ENCODE assay signal across 12 cellular contexts in the genomic region with DNA sequence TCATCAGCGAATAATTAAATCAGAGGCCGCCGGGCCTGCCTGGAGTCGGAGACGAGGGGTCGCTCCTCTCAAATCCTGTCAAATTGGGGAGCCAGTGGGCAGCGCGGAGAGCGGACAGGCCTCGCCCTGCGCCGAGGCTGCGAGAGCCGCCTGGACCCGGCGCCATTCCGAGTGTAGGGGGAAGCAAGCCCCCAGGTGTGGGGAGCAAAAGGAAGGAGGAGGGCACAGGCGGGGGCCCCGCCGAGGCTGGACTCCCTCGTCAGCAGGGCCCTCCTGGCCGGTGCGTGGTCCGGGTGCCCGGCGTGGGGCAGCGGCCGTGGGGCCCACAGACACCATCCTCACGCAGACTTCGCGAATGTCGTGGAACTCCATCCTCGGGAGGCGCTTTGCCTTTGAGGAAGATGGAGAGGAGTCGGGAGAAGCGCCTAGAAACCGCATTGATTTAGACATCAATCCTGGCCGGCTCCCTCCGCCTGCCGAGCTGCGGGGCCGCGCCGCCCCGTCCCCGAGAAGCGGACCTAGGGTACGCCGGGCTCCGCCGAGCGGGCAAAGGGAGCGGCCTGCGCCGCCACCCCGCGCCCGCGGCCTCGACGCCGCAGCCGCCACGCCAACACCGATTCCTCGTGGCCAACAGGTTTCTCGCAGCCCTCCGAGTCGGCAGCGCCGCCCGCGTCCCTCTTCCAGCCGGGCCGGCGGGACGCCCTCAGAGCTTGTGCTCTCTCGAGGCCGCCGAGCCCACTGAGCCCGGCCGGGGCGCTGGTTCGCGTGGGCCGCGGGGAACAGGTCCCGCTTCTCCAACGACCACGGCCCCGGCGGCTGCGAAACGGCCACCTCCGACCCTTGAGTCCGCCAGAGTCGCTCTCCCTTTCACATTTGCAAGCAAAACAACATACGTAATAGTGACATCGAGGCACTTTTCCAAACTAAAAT. TPM values are rescaled to one million over a fixed set of nuclear protein-coding genes. Genes with fewer than 3 reads are reported as not detected.
DNase-seq lines count a peak whose midpoint lies in the region; ATAC-seq and TF ChIP-seq lines count a peak whose summit lies in the region.
"Had no signal": no experiment of that assay in that cellular context is flagged by ENCODE, and none has a peak within 500 bp of the region (broad histone marks: within the 10 kb centered on the region; RNA-seq: fewer than 3 reads in every experiment).

No MANE protein-coding gene starts in this region.

- H3K27ac Mint-ChIP-seq in endodermal cell (no peak overlapping the region), nephron progenitor cell (no peak overlapping the region)
- H3K27ac Mint-ChIP-seq in activated CD4-positive, alpha-beta memory T cell treated with anti-CD3 and anti-CD28 coated beads for 36 hours = no peak overlapping the region

- CTCF ChIA-PET in A673 (lab: Charles Lee) = no interaction called here
- CTCF ChIA-PET in activated CD4-positive, alpha-beta memory T cell treated with anti-CD3 and anti-CD28 coated beads for 36 hours (lab: Charles Lee) = interaction anchor here (1.2 kb wide), 1 partner anchor 10 kb away, joined by 4 read pairs; no protein-coding TSS in a partner anchor

- WGBS in endodermal cell (ENCODE audit: insufficient coverage in 1 of 2, insufficient read length in 1 of 2), 2 experiments = 1 to 5% methylated on average over 34 to 99 of the region's 99 CpGs

- peaks cover 89% of the 10 kb centered on the region for H3K27me3 Mint-ChIP-seq in endodermal cell (ENCODE audit: insufficient read depth)
- peaks cover 100% of the 10 kb centered on the region for H3K27me3 Mint-ChIP-seq in nephron progenitor cell (ENCODE audit: low read depth, poor library complexity)
- peaks cover 58% of the 10 kb centered on the region for H3K27me3 Mint-ChIP-seq in activated CD4-positive, alpha-beta memory T cell treated with anti-CD3 and anti-CD28 coated beads for 36 hours

- H3K4me1 ChIP-seq in A673 (ENCODE audit: insufficient read depth, low read length, poor library complexity, severe bottlenecking) (no peaks in the 10 kb centered on the region), endodermal cell (ENCODE audit: control insufficient read depth, insufficient read depth, low read length) (peaks cover 13% of the 10 kb centered on the region)

- H3K9me3 Mint-ChIP-seq in endodermal cell (peaks cover 2% of the 10 kb centered on the region), nephron progenitor cell (peaks cover 18% of the 10 kb centered on the region)
- H3K9me3 Mint-ChIP-seq in activated CD4-positive, alpha-beta memory T cell treated with anti-CD3 and anti-CD28 coated beads for 36 hours = peaks cover 10% of the 10 kb centered on the region

- intact Hi-C loops in A673 (cut with micrococcal nuclease; ENCODE audit: unreplicated experiment) = no loop called here
- intact Hi-C loops in activated CD4-positive, alpha-beta memory T cell treated with anti-CD3 and anti-CD28 coated beads for 36 hours (cut with micrococcal nuclease) = loop anchor here (1.0 kb wide), 1 partner anchor 10 kb away; no protein-coding TSS in a partner anchor

- H3K9ac ChIP-seq in endodermal cell (ENCODE audit: extremely low read depth, low read length, poor library complexity, severe bottlenecking) = no peak overlapping the region

- DNase-seq in A673 (ENCODE audit: low spot score) (no peak), GM20000 (ENCODE audit: low spot score) (peak; percentile 52), endodermal cell (peak; percentile 77), nephron progenitor cell (peak; percentile 45), pons (ENCODE audit: low spot score) (no peak)
- DNase-seq in activated CD4-positive, alpha-beta memory T cell treated with anti-CD3 and anti-CD28 coated beads for 36 hours = no peak
- no peak for DNase-seq in activated CD4-positive, alpha-beta T cell treated with anti-CD3 and anti-CD28 coated beads for 1 hour
- DNase-seq: activated T-cell treated with anti-CD3 and anti-CD28 coated beads, Interleukin-2, amount 50 U/mL, for 4 hours; C1 segment of cervical spinal cord; NCI-H1694 treated with DMSO at 0.1 percent for 48 hours; T1000 had no signal

- peaks cover 100% of the 10 kb centered on the region for H3K27me3 ChIP-seq in A673 (replicated peaks; ENCODE audit: insufficient read depth, low read depth, low read length, poor library complexity)
- peaks cover 98% of the 10 kb centered on the region for H3K27me3 ChIP-seq in endodermal cell (ENCODE audit: control insufficient read depth, insufficient read depth, low read length, poor library complexity, severe bottlenecking)

- BruUV-seq in A673 (replicated peaks; lab: Mats Ljungman, UMichigan) = no TSS peak

- no peaks in the 10 kb centered on the region for H3K9me3 ChIP-seq in A673 (ENCODE audit: low read depth, low read length, poor library complexity, severe bottlenecking)
- no peaks in the 10 kb centered on the region for H3K9me3 ChIP-seq in endodermal cell (ENCODE audit: control insufficient read depth, low read length)

- POLR2A ChIA-PET in A673 (lab: Charles Lee; ENCODE audit: low non-redundant PET) = no interaction called here
- POLR2A ChIA-PET in activated CD4-positive, alpha-beta memory T cell treated with anti-CD3 and anti-CD28 coated beads for 36 hours (lab: Charles Lee) = no interaction called here

- H3K27ac ChIP-seq in A673 (ENCODE audit: low read depth, low read length, poor library complexity, severe bottlenecking) = no peak overlapping the region
- no peak overlapping the region for H3K27ac ChIP-seq in endodermal cell (ENCODE audit: low read depth, low read length)

- H3K4me3 ChIP-seq in A673 (ENCODE audit: low read depth, low read length, poor library complexity, severe bottlenecking) (peak overlapping the region; percentile 12), endodermal cell (ENCODE audit: low read length) (peak overlapping the region; percentile 68)

- ATAC-seq in HG02884 (IDR thresholded peaks at IDR 0.05; ENCODE audit: unreplicated experiment) = no peak

- H3K36me3 Mint-ChIP-seq in endodermal cell (ENCODE audit: low read depth) (no peaks in the 10 kb centered on the region), nephron progenitor cell (ENCODE audit: low read depth) (no peaks in the 10 kb centered on the region)
- peaks cover 20% of the 10 kb centered on the region for H3K36me3 Mint-ChIP-seq in activated CD4-positive, alpha-beta memory T cell treated with anti-CD3 and anti-CD28 coated beads for 36 hours

- TF ChIP-seq CTCF in A673 (conservative IDR thresholded peaks at IDR 0.05; ENCODE audit: low read depth, low read length) (no peak), GM20000 (IDR thresholded peaks at IDR 0.05; ENCODE audit: extremely low read depth, missing control alignments) (no peak), endodermal cell (conservative IDR thresholded peaks at IDR 0.05) (no peak), nephron progenitor cell (IDR thresholded peaks at IDR 0.05) (no peak)

- H3K4me1 Mint-ChIP-seq in endodermal cell (peaks cover 33% of the 10 kb centered on the region), nephron progenitor cell (peaks cover 10% of the 10 kb centered on the region)
- H3K4me1 Mint-ChIP-seq in activated CD4-positive, alpha-beta memory T cell treated with anti-CD3 and anti-CD28 coated beads for 36 hours (ENCODE audit: low read depth) = peaks cover 14% of the 10 kb centered on the region

- peak overlapping the region; percentile 48 for H3K4me3 Mint-ChIP-seq in endodermal cell
- peak overlapping the region; percentile 60 for H3K4me3 Mint-ChIP-seq in nephron progenitor cell
- no peak overlapping the region for H3K4me3 Mint-ChIP-seq in activated CD4-positive, alpha-beta memory T cell treated with anti-CD3 and anti-CD28 coated beads for 36 hours
- H3K4me3 Mint-ChIP-seq: activated T-cell treated with anti-CD3 and anti-CD28 coated beads, Interleukin-2, amount 50 U/mL, for 4 hours had no signal

- H3K36me3 ChIP-seq in A673 (ENCODE audit: insufficient read depth, low read length, poor library complexity, severe bottlenecking) (no peaks in the 10 kb centered on the region), endodermal cell (ENCODE audit: control insufficient read depth, insufficient read depth, low read length) (no peaks in the 10 kb centered on the region)

RNA-seq across cellular contexts. Expression of a gene that starts 6.7 kb away (rescaled TPM):
- total RNA-seq in A673 (2021) = 0.66 and 1.2 TPM in 2 replicates
- 1 to 10 TPM; 1.9 to 3.6 TPM for total RNA-seq in endodermal cell
- polyA plus RNA-seq in endodermal cell (2013, experiment 1 of 2) = 3.3 TPM
- polyA plus RNA-seq in endodermal cell (2013, experiment 2 of 2) = 3.4 TPM
- under 1 TPM in 1 of 2 experiments, not detected in 1; 0.02 TPM for total RNA-seq in activated CD4-positive, alpha-beta memory T cell treated with anti-CD3 and anti-CD28 coated beads for 36 hours

Comparison
In these comparisons a context has a peak if more than half of its experiments do, and no peak if none do; other contexts are left out.
1. DNase-seq: peak in GM20000 (single experiment), endodermal cell (single experiment) and nephron progenitor cell (single experiment); none in A673 (single experiment), pons (single experiment), activated CD4-positive, alpha-beta memory T cell treated with anti-CD3 and anti-CD28 coated beads for 36 hours (single experiment) and activated CD4-positive, alpha-beta T cell treated with anti-CD3 and anti-CD28 coated beads for 1 hour (single experiment).